In the genomic region with DNA sequence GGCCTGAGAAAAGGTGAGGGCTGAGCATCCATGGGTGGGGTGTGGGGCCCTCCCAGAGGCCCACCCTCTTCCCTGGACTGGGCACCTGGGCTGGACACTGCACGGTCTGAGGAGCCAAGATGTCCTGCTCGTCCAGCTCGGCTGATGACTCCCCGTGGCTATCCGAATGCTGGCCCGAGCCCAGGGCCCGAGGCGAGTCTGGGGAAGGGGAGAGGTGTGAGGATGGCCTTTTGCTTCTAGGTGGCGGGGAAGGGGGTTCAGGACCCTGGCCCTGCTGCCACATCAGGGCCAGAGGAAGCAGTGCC, we compare ENCODE assay signal across 19 cellular contexts.
"Had no signal": no experiment of that assay in that cellular context is flagged by ENCODE, and none has a peak within 500 bp of the region (broad histone marks: within the 10 kb centered on the region; RNA-seq: fewer than 3 reads in every experiment).

No MANE protein-coding gene starts in this region.

- H3K27me3 Mint-ChIP-seq: activated CD4-positive, alpha-beta T cell treated with anti-CD3 and anti-CD28 coated beads, Interleukin-2, amount 10 ng/mL, durations not matched to agents 24 days and 14 days; activated naive CD8-positive, alpha-beta T cell treated with anti-CD3 and anti-CD28 coated beads for 36 hours; brain had no signal

- H3K9me3 Mint-ChIP-seq: activated CD4-positive, alpha-beta T cell treated with anti-CD3 and anti-CD28 coated beads, Interleukin-2, amount 10 ng/mL, durations not matched to agents 24 days and 14 days; activated naive CD8-positive, alpha-beta T cell treated with anti-CD3 and anti-CD28 coated beads for 36 hours; brain; T-helper 2 cell treated with Interferon-gamma antibody and Interleukin-4, amounts not matched to agents 5 μg/mL and 100 μg/mL, for 36 hours had no signal

- ATAC-seq: activated CD8-positive, alpha-beta T cell treated with anti-CD3 and anti-CD28 coated beads, Interleukin-2, amount 10 ng/mL, durations not matched to agents 7 days and 5 days; upper lobe of right lung had no signal

- DNase-seq: activated CD8-positive, alpha-beta T cell treated with anti-CD3 and anti-CD28 coated beads, Interleukin-2, amount 10 ng/mL, durations not matched to agents 7 days and 5 days; activated gamma-delta T cell; activated naive CD8-positive, alpha-beta T cell treated with anti-CD3 and anti-CD28 coated beads for 36 hours; activated T-cell treated with anti-CD3 and anti-CD28 coated beads, Interleukin-2, amount 50 U/mL, for 48 hours; anterior cingulate cortex; central memory CD4-positive, alpha-beta T cell; colonic mucosa; erythroblast; left ventricle myocardium inferior; small intestine; stimulated activated CD4-positive, alpha-beta T cell treated with anti-CD3 and anti-CD28 coated beads, Interleukin-15, amount 100 ng/mL, for 24 hours; stimulated activated CD4-positive, alpha-beta T cell treated with anti-CD3 and anti-CD28 coated beads, Interleukin-2, amount 100 ng/mL, for 48 hours; stomach had no signal

- H3K9me3 ChIP-seq: colonic mucosa, left ventricle myocardium inferior, prostate gland, stomach, thoracic aorta, upper lobe of right lung had no signal

- H3K27ac Mint-ChIP-seq: activated CD4-positive, alpha-beta T cell treated with anti-CD3 and anti-CD28 coated beads, Interleukin-2, amount 10 ng/mL, durations not matched to agents 24 days and 14 days; activated naive CD8-positive, alpha-beta T cell treated with anti-CD3 and anti-CD28 coated beads for 36 hours had no signal

- H3K27ac ChIP-seq: colonic mucosa, left ventricle myocardium inferior, prostate gland, stomach, thoracic aorta, upper lobe of right lung had no signal

- H3K36me3 ChIP-seq: colonic mucosa, prostate gland, thoracic aorta had no signal

- H3K4me1 Mint-ChIP-seq: activated CD4-positive, alpha-beta T cell treated with anti-CD3 and anti-CD28 coated beads, Interleukin-2, amount 10 ng/mL, durations not matched to agents 24 days and 14 days; activated naive CD8-positive, alpha-beta T cell treated with anti-CD3 and anti-CD28 coated beads for 36 hours had no signal

- H3K4me1 ChIP-seq: colonic mucosa, left ventricle myocardium inferior, prostate gland, stomach, upper lobe of right lung had no signal

- H3K27me3 ChIP-seq: colonic mucosa, stomach, upper lobe of right lung had no signal

- H3K36me3 Mint-ChIP-seq: activated naive CD8-positive, alpha-beta T cell treated with anti-CD3 and anti-CD28 coated beads for 36 hours had no signal

- H3K4me3 Mint-ChIP-seq: activated CD4-positive, alpha-beta T cell treated with anti-CD3 and anti-CD28 coated beads, Interleukin-2, amount 10 ng/mL, durations not matched to agents 24 days and 14 days; activated CD8-positive, alpha-beta T cell treated with anti-CD3 and anti-CD28 coated beads, Interleukin-2, amount 10 ng/mL, durations not matched to agents 7 days and 5 days; activated naive CD8-positive, alpha-beta T cell treated with anti-CD3 and anti-CD28 coated beads for 36 hours; brain; T-helper 2 cell treated with Interferon-gamma antibody and Interleukin-4, amounts not matched to agents 5 μg/mL and 100 μg/mL, for 36 hours had no signal

- H3K4me3 ChIP-seq: colonic mucosa, left ventricle myocardium inferior, prostate gland, stomach, thoracic aorta, upper lobe of right lung had no signal
